9 cellular contexts compared by ENCODE assay signal in genomic region chr6:99467509-99468106, GRCh38. TPM values are rescaled to one million over a fixed set of nuclear protein-coding genes. Genes with fewer than 3 reads are reported as not detected.
DNase-seq lines count a peak whose midpoint lies in the region; TF ChIP-seq lines count a peak whose summit lies in the region.
"Had no signal": no experiment of that assay in that cellular context is flagged by ENCODE, and none has a peak within 500 bp of the region (broad histone marks: within the 10 kb centered on the region; RNA-seq: fewer than 3 reads in every experiment).

No MANE protein-coding gene starts in this region.

- no peak overlapping the region for H4K5ac ChIP-seq in H9 (ENCODE audit: insufficient read length, low read depth, low read length)

- H3K9me3 Mint-ChIP-seq in H9: no peaks in the 10 kb centered on the region

- peak; percentile 4 for DNase-seq in Daoy (ENCODE audit: low read depth)
- DNase-seq in H9: no peak
- peak; percentile 4 for DNase-seq in NCI-H82 treated with DMSO at 0.1 percent for 48 hours (lab: John Stamatoyannopoulos, UW; ENCODE audit: unreplicated experiment)
- no peak for DNase-seq in dorsolateral prefrontal cortex
- DNase-seq in neuronal stem cell (ENCODE audit: low spot score): peak; percentile 8
- DNase-seq in stimulated activated CD4-positive, alpha-beta T cell treated with anti-CD3 and anti-CD28 coated beads, Interleukin-4, amount 100 ng/mL, for 4 hours: no peak
- DNase-seq in cerebellar nuclear complex (lab: John Stamatoyannopoulos, UW): no peak
- no peak for DNase-seq in stimulated activated CD4-positive, alpha-beta T cell treated with anti-CD3 and anti-CD28 coated beads, Interleukin-2, amount 100 ng/mL, for 48 hours

- no peaks in the 10 kb centered on the region for H3K4me1 ChIP-seq in H9 (ENCODE audit: insufficient read depth, low read length)
- H3K4me1 ChIP-seq in neuronal stem cell (ENCODE audit: control insufficient read depth in 2 of 2, insufficient read depth in 1 of 2, low read depth in 1 of 2, low read length in 2 of 2): no peaks in the 10 kb centered on the region

- no peaks in the 10 kb centered on the region for H3K9me3 ChIP-seq in H9 (ENCODE audit: control insufficient read depth, low read depth, low read length)
- H3K9me3 ChIP-seq in neuronal stem cell (replicated peaks in 1 of 2; ENCODE audit: control insufficient read depth in 2 of 2, insufficient read depth in 1 of 2, low read depth in 1 of 2, low read length in 2 of 2): no peaks in the 10 kb centered on the region

- intact Hi-C loops in dorsolateral prefrontal cortex (cut with DNase I): loop anchor here (5.0 to 10.0 kb wide), 4 partner anchors 277 to 367 kb away; no protein-coding TSS in a partner anchor

- no peak overlapping the region for H3T11ph ChIP-seq in H9 (ENCODE audit: low read length)

- no CpG with 5 or more reads among the region's 3 CpGs for WGBS in H9 (ENCODE audit: extremely low coverage, insufficient read length, low lambda C conversion rate)
- no CpG with 5 or more reads among the region's 3 CpGs for WGBS in neuronal stem cell (ENCODE audit: extremely low coverage in 2 of 2, insufficient read length in 2 of 2, insufficient replicate concordance in 1 of 2), 2 donors

- H3K9ac ChIP-seq in H9 (ENCODE audit: extremely low read depth, insufficient read length, low read length) (no peak overlapping the region), neuronal stem cell (ENCODE audit: low read depth, low read length, poor library complexity) (no peak overlapping the region)

- no peak overlapping the region for H3K4me3 Mint-ChIP-seq in H9

- H3K79me1 ChIP-seq in H9 (ENCODE audit: insufficient read depth, low read depth, low read length, poor library complexity, severe bottlenecking) (no peaks in the 10 kb centered on the region), neuronal stem cell (ENCODE audit: low read depth, low read length) (no peaks in the 10 kb centered on the region)

- H3K4me3 ChIP-seq in dorsolateral prefrontal cortex (no peak overlapping the region), neuronal stem cell (ENCODE audit: low read length in 2 of 2) (no peak overlapping the region)
- H3K4me3 ChIP-seq: skin epidermis had no signal

- H3K23me2 ChIP-seq in H9 (ENCODE audit: insufficient read length, low read depth, low read length, poor library complexity, severe bottlenecking): no peaks in the 10 kb centered on the region

- H4K8ac ChIP-seq in H9 (replicated peaks; ENCODE audit: insufficient read length, low read depth, low read length): no peak overlapping the region
- no peak overlapping the region for H4K8ac ChIP-seq in neuronal stem cell (ENCODE audit: low read depth, low read length)

- H3K4me2 ChIP-seq in H9 (ENCODE audit: insufficient read depth, insufficient read length, low read length): no peak overlapping the region
- no peak overlapping the region for H3K4me2 ChIP-seq in neuronal stem cell (ENCODE audit: insufficient read depth, low read length, poor library complexity, severe bottlenecking)

- no peaks in the 10 kb centered on the region for H3K4me1 Mint-ChIP-seq in H9

- H3K56ac ChIP-seq in H9 (ENCODE audit: insufficient read length, low read depth, low read length): no peak overlapping the region

- H3K23ac ChIP-seq in H9 (ENCODE audit: insufficient read length, low read depth, low read length): no peak overlapping the region
- no peak overlapping the region for H3K23ac ChIP-seq in neuronal stem cell (ENCODE audit: low read depth, low read length, poor library complexity)

- H3K4ac ChIP-seq in H9 (ENCODE audit: low read depth, low read length) (no peak overlapping the region), neuronal stem cell (ENCODE audit: low read length) (no peak overlapping the region)

- H2BK12ac ChIP-seq in H9 (ENCODE audit: insufficient read length, low read depth, low read length): no peak overlapping the region
- H2BK12ac ChIP-seq in neuronal stem cell (ENCODE audit: low read length): no peak overlapping the region

- H2BK5ac ChIP-seq in H9 (ENCODE audit: insufficient read length, low read length) (no peak overlapping the region), neuronal stem cell (ENCODE audit: low read length) (no peak overlapping the region)

- H3K14ac ChIP-seq in H9 (ENCODE audit: insufficient read depth, low read length) (no peak overlapping the region), neuronal stem cell (ENCODE audit: low read length) (no peak overlapping the region)

- H4K20me1 ChIP-seq in H9 (ENCODE audit: control insufficient read depth, insufficient read depth, insufficient read length): no peaks in the 10 kb centered on the region

- H2BK20ac ChIP-seq in H9 (ENCODE audit: low read depth, low read length, poor library complexity, severe bottlenecking): no peak overlapping the region

- H2AFZ ChIP-seq in H9 (ENCODE audit: low read length) (no peak overlapping the region), neuronal stem cell (ENCODE audit: low read length) (no peak overlapping the region)

- H3K36me3 Mint-ChIP-seq in H9 (ENCODE audit: insufficient read depth in 1 of 3, low read depth in 3 of 3): peaks cover 1 to 14% (median 9%) of the 10 kb centered on the region in 3 experiments; a peak in 5 of 7 replicates

- H3K27me3 Mint-ChIP-seq in H9 (ENCODE audit: low read depth): no peaks in the 10 kb centered on the region

- TF ChIP-seq CTCF in H9 (conservative IDR thresholded peaks at IDR 0.05): peak; percentile 80
- peak; percentile 32 to 92 (median 73) for TF ChIP-seq CTCF in dorsolateral prefrontal cortex (IDR thresholded peaks at IDR 0.05 in 54 of 56, conservative IDR thresholded peaks at IDR 0.05 in 2 of 56; ENCODE audit: low read depth in 1 of 56, partially characterized antibody in 56 of 56)

- H3K27me3 ChIP-seq in H9 (ENCODE audit: insufficient read depth, low read length) (no peaks in the 10 kb centered on the region), dorsolateral prefrontal cortex (no peaks in the 10 kb centered on the region), neuronal stem cell (ENCODE audit: control insufficient read depth in 3 of 3, insufficient read depth in 3 of 3, low read depth in 1 of 3, low read length in 3 of 3) (no peaks in the 10 kb centered on the region)

- H3K18ac ChIP-seq in H9 (ENCODE audit: insufficient read length, low read depth, low read length): no peak overlapping the region
- H3K18ac ChIP-seq in neuronal stem cell (ENCODE audit: low read length): no peak overlapping the region

- H3K79me2 ChIP-seq in H9 (ENCODE audit: insufficient read depth, low read length): no peaks in the 10 kb centered on the region

- H3K36me3 ChIP-seq in neuronal stem cell (replicated peaks in 1 of 2; ENCODE audit: control insufficient read depth in 2 of 2, insufficient read depth in 2 of 2, low read length in 2 of 2): peaks cover 0 to 15% of the 10 kb centered on the region in 2 donors

- H2BK120ac ChIP-seq in H9 (ENCODE audit: low read depth, low read length, poor library complexity, severe bottlenecking) (no peak overlapping the region), neuronal stem cell (ENCODE audit: low read depth, low read length) (no peak overlapping the region)

- no peak overlapping the region for H3K27ac ChIP-seq in H9 (ENCODE audit: insufficient read length, low read depth, low read length)
- no peak overlapping the region for H3K27ac ChIP-seq in dorsolateral prefrontal cortex
- H3K27ac ChIP-seq in neuronal stem cell (replicated peaks; ENCODE audit: low read length): no peak overlapping the region
- H3K27ac ChIP-seq: skin epidermis had no signal

- H4K91ac ChIP-seq in H9 (ENCODE audit: insufficient read length, low read depth, low read length) (no peak overlapping the region), neuronal stem cell (ENCODE audit: low read depth, low read length, poor library complexity) (no peak overlapping the region)

- no peak overlapping the region for H2AK5ac ChIP-seq in H9 (ENCODE audit: insufficient read length, low read length)
- no peak overlapping the region for H2AK5ac ChIP-seq in neuronal stem cell (ENCODE audit: low read depth, low read length)

- H2BK15ac ChIP-seq in H9 (ENCODE audit: low read depth, low read length) (no peak overlapping the region), neuronal stem cell (ENCODE audit: low read length) (no peak overlapping the region)

- H3K27ac Mint-ChIP-seq in H9: no peak overlapping the region

RNA-seq across cellular contexts. Expression of gene PNISR, which starts 42.5 kb away (rescaled TPM):
- total RNA-seq in Daoy (2014; rRNA removed; shearing (Covaris generic)): 28.5 and 43.5 TPM in 2 replicates
- 127 and 134 TPM in 2 replicates for total RNA-seq in H9 (2021)
- 100 to 1,000 TPM; 139 to 271 (median 192) TPM for total RNA-seq in dorsolateral prefrontal cortex
- 343 TPM for polyA plus RNA-seq in neuronal stem cell (2013, experiment 1 of 2)
- 349 TPM for polyA plus RNA-seq in neuronal stem cell (2013, experiment 2 of 2)

RNA-seq across cellular contexts. Expression of gene USP45, which starts 47.6 kb away (rescaled TPM):
- total RNA-seq in Daoy (2014; rRNA removed; shearing (Covaris generic)): 12.1 and 15.9 TPM in 2 replicates
- total RNA-seq in H9 (2021) (15.9 and 17.0 TPM in 2 replicates), dorsolateral prefrontal cortex (10 to 100 TPM; 29.4 to 69.4 (median 43.0) TPM)
- polyA plus RNA-seq in neuronal stem cell (2013, experiment 1 of 2): 8.2 TPM
- polyA plus RNA-seq in neuronal stem cell (2013, experiment 2 of 2): 7.6 TPM

Comparison
In these comparisons a context has a peak if more than half of its experiments do, and no peak if none do; other contexts are left out.
1. DNase-seq: peak in Daoy (single experiment), NCI-H82 treated with DMSO at 0.1 percent for 48 hours (single experiment) and neuronal stem cell (single experiment); none in H9 (single experiment), dorsolateral prefrontal cortex (0 of 10), stimulated activated CD4-positive, alpha-beta T cell treated with anti-CD3 and anti-CD28 coated beads, Interleukin-4, amount 100 ng/mL, for 4 hours (0 of 2), cerebellar nuclear complex (0 of 2) and stimulated activated CD4-positive, alpha-beta T cell treated with anti-CD3 and anti-CD28 coated beads, Interleukin-2, amount 100 ng/mL, for 48 hours (0 of 2).